In genomic region chr5:36876389-36876964, GRCh38 we compare ENCODE assay signal across 8 cellular contexts. TPM values are rescaled to one million over a fixed set of nuclear protein-coding genes. Genes with fewer than 3 reads are reported as not detected.
DNase-seq lines count a peak whose midpoint lies in the region; ATAC-seq and TF ChIP-seq lines count a peak whose summit lies in the region.

Gene NIPBL (plus strand): TSS chr5:36876769. CDS start chr5:36953697, 76,928 bp downstream.

- DNase-seq in AG10803 (ENCODE audit: low read depth) = peak; percentile 95
- DNase-seq in NCI-H446 treated with DMSO at 0.1 percent for 48 hours (lab: John Stamatoyannopoulos, UW) = peak; percentile 96
- peak; percentile 83 for DNase-seq in activated CD4-positive, CD25-positive, alpha-beta regulatory T cell treated with anti-CD3 and anti-CD28 coated beads, Interleukin-2, amount 50 U/mL, for 72 hours
- DNase-seq in cerebellar cortex (ENCODE audit: low spot score) = peak; percentile 94
- DNase-seq in kidney epithelial cell (ENCODE audit: low read depth) = peak; percentile 72
- peak; percentile 83 to 84 for DNase-seq in stimulated activated CD4-positive, alpha-beta T cell treated with anti-CD3 and anti-CD28 coated beads, Interleukin-15, amount 100 ng/mL, for 48 hours (ENCODE audit: low read depth in 2 of 2)

- no peak for TF ChIP-seq CTCF in AG10803 (conservative IDR thresholded peaks at IDR 0.05; ENCODE audit: low read length)
- no peak for TF ChIP-seq CTCF in kidney epithelial cell (IDR thresholded peaks at IDR 0.05; ENCODE audit: insufficient read depth, low read length, poor library complexity, severe bottlenecking)

- H3K4me3 ChIP-seq in AG10803 (ENCODE audit: low read length) (peak within 1 kb of the TSS; percentile 83), kidney epithelial cell (ENCODE audit: low read depth, low read length) (peak within 1 kb of the TSS; percentile 72)

- ATAC-seq in GM19043 (IDR thresholded peaks at IDR 0.05; ENCODE audit: low read depth, unreplicated experiment) (peak; percentile 54), HG03378 (IDR thresholded peaks at IDR 0.05; ENCODE audit: unreplicated experiment) (peak; percentile 56)

- H3K36me3 ChIP-seq in kidney epithelial cell (ENCODE audit: control insufficient read depth, insufficient read depth, low read length) = no peaks in the 10 kb centered on the region

- H3K27me3 ChIP-seq in kidney epithelial cell (ENCODE audit: control insufficient read depth, insufficient read depth, low read length) = no peaks in the 10 kb centered on the region

RNA-seq across cellular contexts. Expression of gene NIPBL, which starts in this region (rescaled TPM):
- 21.1 and 21.8 TPM in 2 replicates for total RNA-seq in kidney epithelial cell

Comparison
In these comparisons a context has a peak if more than half of its experiments do, and no peak if none do; other contexts are left out.
1. Peak in every context shown above with its lines: DNase-seq, ATAC-seq and H3K4me3 ChIP-seq.